Comparison of ENCODE assay signal across 9 cellular contexts in genomic region chr17:60602871-60603270, GRCh38. TPM values are rescaled to one million over a fixed set of nuclear protein-coding genes. Genes with fewer than 3 reads are reported as not detected.
DNase-seq lines count a peak whose midpoint lies in the region; ATAC-seq and TF ChIP-seq lines count a peak whose summit lies in the region.
"Had no signal": no experiment of that assay in that cellular context is flagged by ENCODE, and none has a peak within 500 bp of the region (broad histone marks: within the 10 kb centered on the region; RNA-seq: fewer than 3 reads in every experiment).

No MANE protein-coding gene starts in this region.

- no peak for TF ChIP-seq CTCF in RWPE2 (IDR thresholded peaks at IDR 0.05; ENCODE audit: poor library complexity, severe bottlenecking)
- no peak for TF ChIP-seq CTCF in esophagus muscularis mucosa (IDR thresholded peaks at IDR 0.05)
- TF ChIP-seq CTCF in parathyroid adenoma (IDR thresholded peaks at IDR 0.05) = no peak
- TF ChIP-seq CTCF in testis (IDR thresholded peaks at IDR 0.05) = no peak

- no peaks in the 10 kb centered on the region for H3K9me3 ChIP-seq in RWPE2 (ENCODE audit: severe bottlenecking)
- H3K9me3 ChIP-seq in esophagus muscularis mucosa = no peaks in the 10 kb centered on the region
- H3K9me3 ChIP-seq in parathyroid adenoma (ENCODE audit: control insufficient read depth, low read length) = no peaks in the 10 kb centered on the region
- H3K9me3 ChIP-seq in testis = no peaks in the 10 kb centered on the region

- no peak for TF ChIP-seq POLR2A in esophagus muscularis mucosa (IDR thresholded peaks at IDR 0.05; ENCODE audit: low read depth)
- no peak for TF ChIP-seq POLR2A in testis (IDR thresholded peaks at IDR 0.05)

- peak overlapping the region; percentile 19 for H3K4me2 ChIP-seq in parathyroid adenoma (ENCODE audit: low read length)

- no peaks in the 10 kb centered on the region for H3K27me3 ChIP-seq in RWPE2 (ENCODE audit: insufficient read depth, poor library complexity, severe bottlenecking)
- H3K27me3 ChIP-seq in esophagus muscularis mucosa = no peaks in the 10 kb centered on the region
- no peaks in the 10 kb centered on the region for H3K27me3 ChIP-seq in parathyroid adenoma (ENCODE audit: control insufficient read depth, insufficient read depth, low read length)
- H3K27me3 ChIP-seq in testis = no peaks in the 10 kb centered on the region

- no peak for TF ChIP-seq EP300 in esophagus muscularis mucosa (IDR thresholded peaks at IDR 0.05)

- H3K4me3 ChIP-seq in GM08714 (ENCODE audit: low read length) (peak overlapping the region; percentile 95; the same call in 1 of the 2 replicates), RWPE2 (ENCODE audit: severe bottlenecking) (peak overlapping the region; percentile 76), esophagus muscularis mucosa (peak overlapping the region; percentile 73 to 99 (median 98)), parathyroid adenoma (ENCODE audit: low read depth, low read length) (no peak overlapping the region), testis (peak overlapping the region in 1 of 2 donors; percentile 81)

- H3K36me3 ChIP-seq in RWPE2 (ENCODE audit: low read depth) = no peaks in the 10 kb centered on the region
- no peaks in the 10 kb centered on the region for H3K36me3 ChIP-seq in esophagus muscularis mucosa
- no peaks in the 10 kb centered on the region for H3K36me3 ChIP-seq in parathyroid adenoma (ENCODE audit: control insufficient read depth, insufficient read depth, low read length)
- H3K36me3 ChIP-seq in testis (ENCODE audit: low read depth, missing control alignments) = no peaks in the 10 kb centered on the region

- intact Hi-C loops in esophagus muscularis mucosa (cut with DNase I) = loop anchor here (2.0 kb wide), 1 partner anchor 36 kb away; no protein-coding TSS in a partner anchor
- intact Hi-C loops in testis (cut with DNase I; ENCODE audit: low total_unique reads) = no loop called here

- H3K9ac ChIP-seq in parathyroid adenoma = no peak overlapping the region

- H3K27ac ChIP-seq in RWPE2 (ENCODE audit: poor library complexity, severe bottlenecking) = no peak overlapping the region
- peak overlapping the region; percentile 97 to 99 (median 98) for H3K27ac ChIP-seq in esophagus muscularis mucosa (replicated peaks in 1 of 4)
- no peak overlapping the region for H3K27ac ChIP-seq in parathyroid adenoma
- peak overlapping the region in 1 of 2 donors; percentile 99 for H3K27ac ChIP-seq in testis

- DNase-seq in RWPE2 (ENCODE audit: low spot score) (no peak), esophagus muscularis mucosa (ENCODE audit: extremely low spot score) (no peak), NCI-H1417 treated with DMSO at 0.1 percent for 48 hours (lab: John Stamatoyannopoulos, UW) (no peak), testis (no peak)
- DNase-seq: stimulated activated CD4-positive, alpha-beta T cell treated with anti-CD3 and anti-CD28 coated beads, Interleukin-4, amount 100 ng/mL, for 4 hours had no signal

- peaks cover 25% of the 10 kb centered on the region for H3K79me2 ChIP-seq in parathyroid adenoma

- ATAC-seq in RWPE2 (ENCODE audit: low read depth) (no peak), GM21576 (IDR thresholded peaks at IDR 0.05; ENCODE audit: unreplicated experiment) (no peak), GM19395 (IDR thresholded peaks at IDR 0.05; ENCODE audit: unreplicated experiment) (no peak)

- H3K4me1 ChIP-seq in RWPE2 (ENCODE audit: insufficient read depth, poor library complexity, severe bottlenecking) = peaks cover 3% of the 10 kb centered on the region
- peaks cover 37 to 67% (median 61%) of the 10 kb centered on the region in 4 donors for H3K4me1 ChIP-seq in esophagus muscularis mucosa
- H3K4me1 ChIP-seq in parathyroid adenoma = no peaks in the 10 kb centered on the region
- H3K4me1 ChIP-seq in testis = peaks cover 14% of the 10 kb centered on the region

- H2AFZ ChIP-seq in parathyroid adenoma = no peak overlapping the region

- 0% methylated on average over 1 of the region's 1 CpG for WGBS in esophagus muscularis mucosa
- 4 to 12% methylated on average over 1 of the region's 1 CpG for WGBS in testis, 2 donors

RNA-seq across cellular contexts. Expression of gene PPM1D, which starts 2.9 kb away (rescaled TPM):
- total RNA-seq in esophagus muscularis mucosa (10 to 100 TPM in 3 of 4 donors, 1 to 10 TPM in 1; 7.9 to 18.9 (median 13.0) TPM), testis (10 to 100 TPM; 31.5 to 34.9 TPM)
- 40.7 TPM for polyA plus RNA-seq in testis (ENCODE audit: insufficient read depth, low read depth, low replicate concordance)

Comparison
In these comparisons a context has a peak if more than half of its experiments do, and no peak if none do; other contexts are left out.
1. H3K27ac ChIP-seq: peak in esophagus muscularis mucosa (4 of 4); none in RWPE2 (single experiment) and parathyroid adenoma (single experiment).